ENCODE assay signal across 25 cellular contexts in the genomic region with DNA sequence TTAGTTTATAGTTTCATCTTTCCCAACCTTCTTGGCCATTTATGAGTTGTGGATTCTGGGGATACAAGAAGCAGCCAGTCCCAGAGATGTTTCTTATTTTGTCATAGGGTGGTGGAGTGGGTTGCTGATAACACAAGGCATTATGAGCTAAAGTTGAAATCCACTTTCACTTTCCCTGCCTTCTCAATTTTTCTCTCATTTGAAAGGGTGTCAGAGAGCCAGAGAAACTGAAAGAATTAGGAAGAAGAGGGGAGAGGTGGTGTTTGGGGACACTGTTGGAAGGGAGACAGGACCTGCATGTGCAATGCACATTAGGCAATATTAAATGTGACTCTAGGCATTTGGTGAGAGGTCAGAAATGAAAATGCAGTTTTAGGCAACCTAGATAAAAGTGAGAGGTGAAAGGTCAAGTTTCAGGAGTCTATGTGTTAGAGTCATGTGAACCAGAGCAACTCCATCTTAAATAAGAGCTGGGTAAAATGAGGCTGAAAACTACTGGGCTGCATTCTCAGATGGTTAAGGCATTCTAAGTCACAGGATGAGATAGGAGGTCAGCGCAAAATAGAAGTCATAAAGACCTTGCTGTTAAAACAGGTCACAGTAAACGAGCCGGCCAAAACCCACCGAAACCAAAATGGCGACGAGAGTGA.
DNase-seq lines count a peak whose midpoint lies in the region; ATAC-seq and TF ChIP-seq lines count a peak whose summit lies in the region.
"Had no signal": no experiment of that assay in that cellular context is flagged by ENCODE, and none has a peak within 500 bp of the region (broad histone marks: within the 10 kb centered on the region; RNA-seq: fewer than 3 reads in every experiment).

No MANE protein-coding gene starts in this region.

- H3K9me3 ChIP-seq in Caco-2 (0 out of 2 replicates have a peak, but pooled peaks cover under 1% of the 10 kb centered on the region), endodermal cell (ENCODE audit: control insufficient read depth, low read length) (peaks cover 4% of the 10 kb centered on the region), ascending aorta (no peaks in the 10 kb centered on the region)
- H3K9me3 ChIP-seq: left lung, neutrophil, psoas muscle, upper lobe of left lung had no signal

- CTCF ChIA-PET in Caco-2 (lab: Charles Lee): no interaction called here
- CTCF ChIA-PET in T-cell (lab: Charles Lee): no interaction called here
- CTCF ChIA-PET in activated CD8-positive, alpha-beta memory T cell treated with anti-CD3 and anti-CD28 coated beads, Interleukin-2, amount 10 ng/mL, durations not matched to agents 7 days and 5 days (lab: Charles Lee): no interaction called here

- DNase-seq in Caco-2 (no peak), MV-4-11 (lab: John Stamatoyannopoulos, UW) (peak; percentile 66), endodermal cell (peak; percentile 8), progenitor cell of endocrine pancreas (ENCODE audit: low spot score, unreplicated experiment) (no peak), ascending aorta (ENCODE audit: low spot score in 2 of 2) (no peak), T-cell (no peak)
- DNase-seq in activated CD8-positive, alpha-beta memory T cell treated with anti-CD3 and anti-CD28 coated beads, Interleukin-2, amount 10 ng/mL, durations not matched to agents 7 days and 5 days: no peak
- DNase-seq: activated CD4-positive, alpha-beta memory T cell treated with anti-CD3 and anti-CD28 coated beads, Interleukin-2, amount 10 ng/mL, durations not matched to agents 7 days and 5 days; activated CD4-positive, CD25-positive, alpha-beta regulatory T cell treated with anti-CD3 and anti-CD28 coated beads, Interleukin-2, amount 50 U/mL, for 72 hours; activated naive CD4-positive, alpha-beta T cell treated with anti-CD3 and anti-CD28 coated beads, Interleukin-2, amount 50 U/mL, for 16 hours; CD8-positive, alpha-beta memory T cell; esophagus squamous epithelium; left lung; naive B cell; NCI-H1436; NCI-H2081 treated with DMSO at 0.1 percent for 48 hours; NCI-H345; psoas muscle; SJCRH30; upper lobe of left lung had no signal

- no peak overlapping the region for H3K27ac ChIP-seq in endodermal cell (ENCODE audit: low read depth, low read length)
- no peak overlapping the region for H3K27ac ChIP-seq in ascending aorta
- H3K27ac ChIP-seq: esophagus squamous epithelium, neutrophil, psoas muscle, SJCRH30, upper lobe of left lung had no signal

- H3K4me1 ChIP-seq in Caco-2: peaks cover 72% of the 10 kb centered on the region
- peaks cover 13% of the 10 kb centered on the region for H3K4me1 ChIP-seq in endodermal cell (ENCODE audit: control insufficient read depth, insufficient read depth, low read length)
- no peaks in the 10 kb centered on the region for H3K4me1 ChIP-seq in ascending aorta
- H3K4me1 ChIP-seq: psoas muscle had no signal

- H3K4me3 Mint-ChIP-seq in Caco-2 (ENCODE audit: unreplicated experiment) (no peak overlapping the region), endodermal cell (no peak overlapping the region), progenitor cell of endocrine pancreas (ENCODE audit: low read depth) (no peak overlapping the region), T-cell (no peak overlapping the region)
- no peak overlapping the region for H3K4me3 Mint-ChIP-seq in activated CD8-positive, alpha-beta memory T cell treated with anti-CD3 and anti-CD28 coated beads, Interleukin-2, amount 10 ng/mL, durations not matched to agents 7 days and 5 days
- H3K4me3 Mint-ChIP-seq: activated CD4-positive, alpha-beta memory T cell treated with anti-CD3 and anti-CD28 coated beads, Interleukin-2, amount 10 ng/mL, durations not matched to agents 7 days and 5 days; activated T-helper 17 cell treated with anti-CD3 and anti-CD28 coated beads, Interleukin-2, amount 50 U/mL, for 72 hours; B cell; CD8-positive, alpha-beta memory T cell; naive B cell had no signal

- H3K9ac ChIP-seq in endodermal cell (ENCODE audit: extremely low read depth, low read length, poor library complexity, severe bottlenecking): no peak overlapping the region

- H3K36me3 ChIP-seq in Caco-2 (ENCODE audit: control insufficient read depth, insufficient read depth, low read length) (no peaks in the 10 kb centered on the region), endodermal cell (ENCODE audit: control insufficient read depth, insufficient read depth, low read length) (no peaks in the 10 kb centered on the region), ascending aorta (no peaks in the 10 kb centered on the region)
- H3K36me3 ChIP-seq: esophagus squamous epithelium, left lung, neutrophil, SJCRH30, upper lobe of left lung had no signal

- H3K27me3 ChIP-seq in Caco-2 (replicated peaks; ENCODE audit: control insufficient read depth, insufficient read depth, low read length) (no peaks in the 10 kb centered on the region), endodermal cell (ENCODE audit: control insufficient read depth, insufficient read depth, low read length, poor library complexity, severe bottlenecking) (no peaks in the 10 kb centered on the region), ascending aorta (no peaks in the 10 kb centered on the region)
- H3K27me3 ChIP-seq: esophagus squamous epithelium, left lung, neutrophil, SJCRH30, upper lobe of left lung had no signal

- intact Hi-C loops in Caco-2 (cut with micrococcal nuclease; ENCODE audit: unreplicated experiment) (no loop called here), ascending aorta (cut with DNase I) (no loop called here)

- H3K4me1 Mint-ChIP-seq in Caco-2 (ENCODE audit: low read depth, unreplicated experiment) (peaks cover 46% of the 10 kb centered on the region), endodermal cell (peaks cover 48% of the 10 kb centered on the region), progenitor cell of endocrine pancreas (ENCODE audit: low read depth) (peaks cover 57% of the 10 kb centered on the region), T-cell (no peaks in the 10 kb centered on the region)
- H3K4me1 Mint-ChIP-seq in activated CD8-positive, alpha-beta memory T cell treated with anti-CD3 and anti-CD28 coated beads, Interleukin-2, amount 10 ng/mL, durations not matched to agents 7 days and 5 days: peaks cover 4% of the 10 kb centered on the region
- H3K4me1 Mint-ChIP-seq: activated T-helper 17 cell treated with anti-CD3 and anti-CD28 coated beads, Interleukin-2, amount 50 U/mL, for 72 hours; B cell; CD8-positive, alpha-beta memory T cell; naive B cell had no signal

- H3K9me3 Mint-ChIP-seq in Caco-2 (ENCODE audit: unreplicated experiment) (peaks cover 8% of the 10 kb centered on the region), endodermal cell (peaks cover 6% of the 10 kb centered on the region), progenitor cell of endocrine pancreas (ENCODE audit: low read depth) (peaks cover 8% of the 10 kb centered on the region), T-cell (no peaks in the 10 kb centered on the region)
- no peaks in the 10 kb centered on the region for H3K9me3 Mint-ChIP-seq in activated CD8-positive, alpha-beta memory T cell treated with anti-CD3 and anti-CD28 coated beads, Interleukin-2, amount 10 ng/mL, durations not matched to agents 7 days and 5 days (ENCODE audit: low read depth)
- H3K9me3 Mint-ChIP-seq: activated CD4-positive, alpha-beta memory T cell treated with anti-CD3 and anti-CD28 coated beads, Interleukin-2, amount 10 ng/mL, durations not matched to agents 7 days and 5 days; activated T-helper 17 cell treated with anti-CD3 and anti-CD28 coated beads, Interleukin-2, amount 50 U/mL, for 72 hours; CD8-positive, alpha-beta memory T cell had no signal

- no peak overlapping the region for H3K4me3 ChIP-seq in Caco-2 (ENCODE audit: low read depth, low read length)
- no peak overlapping the region for H3K4me3 ChIP-seq in endodermal cell (ENCODE audit: low read length)
- no peak overlapping the region for H3K4me3 ChIP-seq in ascending aorta
- H3K4me3 ChIP-seq: esophagus squamous epithelium, left lung, psoas muscle, SJCRH30, upper lobe of left lung had no signal

- ATAC-seq in HG03457 (IDR thresholded peaks at IDR 0.05; ENCODE audit: unreplicated experiment) (no peak), T-cell (replicated peaks in 1 of 4) (no peak)
- ATAC-seq in activated CD8-positive, alpha-beta memory T cell treated with anti-CD3 and anti-CD28 coated beads, Interleukin-2, amount 10 ng/mL, durations not matched to agents 7 days and 5 days: no peak
- ATAC-seq: activated T-helper 17 cell treated with anti-CD3 and anti-CD28 coated beads, Interleukin-2, amount 50 U/mL, for 72 hours; Panc1; psoas muscle had no signal

- H3K27ac Mint-ChIP-seq in Caco-2 (ENCODE audit: unreplicated experiment): peak overlapping the region; percentile 58
- H3K27ac Mint-ChIP-seq in endodermal cell: no peak overlapping the region
- peak overlapping the region; percentile 82 for H3K27ac Mint-ChIP-seq in progenitor cell of endocrine pancreas
- H3K27ac Mint-ChIP-seq in T-cell: no peak overlapping the region
- no peak overlapping the region for H3K27ac Mint-ChIP-seq in activated CD8-positive, alpha-beta memory T cell treated with anti-CD3 and anti-CD28 coated beads, Interleukin-2, amount 10 ng/mL, durations not matched to agents 7 days and 5 days
- H3K27ac Mint-ChIP-seq: activated CD4-positive, alpha-beta memory T cell treated with anti-CD3 and anti-CD28 coated beads, Interleukin-2, amount 10 ng/mL, durations not matched to agents 7 days and 5 days; activated T-helper 17 cell treated with anti-CD3 and anti-CD28 coated beads, Interleukin-2, amount 50 U/mL, for 72 hours; B cell; naive B cell had no signal

- H3K36me3 Mint-ChIP-seq in Caco-2 (ENCODE audit: insufficient read depth, unreplicated experiment) (peaks cover 16% of the 10 kb centered on the region), endodermal cell (ENCODE audit: low read depth) (peaks cover 3% of the 10 kb centered on the region), progenitor cell of endocrine pancreas (ENCODE audit: insufficient read depth) (no peaks in the 10 kb centered on the region), T-cell (no peaks in the 10 kb centered on the region)
- H3K36me3 Mint-ChIP-seq in activated CD8-positive, alpha-beta memory T cell treated with anti-CD3 and anti-CD28 coated beads, Interleukin-2, amount 10 ng/mL, durations not matched to agents 7 days and 5 days: no peaks in the 10 kb centered on the region
- H3K36me3 Mint-ChIP-seq: CD8-positive, alpha-beta memory T cell; naive B cell had no signal

- no peak for TF ChIP-seq CTCF in Caco-2 (IDR thresholded peaks at IDR 0.05; ENCODE audit: insufficient read depth in 1 of 2, low read depth in 1 of 2, low read length in 1 of 2, severe bottlenecking in 1 of 2, unreplicated experiment in 1 of 2)
- TF ChIP-seq CTCF in endodermal cell (conservative IDR thresholded peaks at IDR 0.05): no peak
- TF ChIP-seq CTCF in progenitor cell of endocrine pancreas (IDR thresholded peaks at IDR 0.05; ENCODE audit: unreplicated experiment): no peak
- TF ChIP-seq CTCF in ascending aorta (IDR thresholded peaks at IDR 0.05): no peak

- 95 to 100% methylated on average over 5 to 6 of the region's 6 CpGs for WGBS in endodermal cell (ENCODE audit: insufficient coverage in 1 of 2, insufficient read length in 1 of 2), 2 experiments

- BruUV-seq in Caco-2 (replicated peaks; lab: Mats Ljungman, UMichigan): no TSS peak

- POLR2A ChIA-PET in Caco-2 (lab: Charles Lee) (interaction anchor here (0.6 kb wide), 1 partner anchor 37 kb away, joined by 3 read pairs; no protein-coding TSS in a partner anchor), T-cell (lab: Charles Lee) (no interaction called here)

- no peaks in the 10 kb centered on the region for H3K27me3 Mint-ChIP-seq in Caco-2 (ENCODE audit: insufficient read depth, unreplicated experiment)
- H3K27me3 Mint-ChIP-seq in endodermal cell (ENCODE audit: insufficient read depth): no peaks in the 10 kb centered on the region
- no peaks in the 10 kb centered on the region for H3K27me3 Mint-ChIP-seq in progenitor cell of endocrine pancreas
- H3K27me3 Mint-ChIP-seq in T-cell: no peaks in the 10 kb centered on the region
- peaks cover 2% of the 10 kb centered on the region for H3K27me3 Mint-ChIP-seq in activated CD8-positive, alpha-beta memory T cell treated with anti-CD3 and anti-CD28 coated beads, Interleukin-2, amount 10 ng/mL, durations not matched to agents 7 days and 5 days
- H3K27me3 Mint-ChIP-seq: naive B cell had no signal

Comparison
In these comparisons a context has a peak if more than half of its experiments do, and no peak if none do; other contexts are left out.
1. DNase-seq: peak in MV-4-11 (single experiment) and endodermal cell (single experiment); none in Caco-2 (0 of 2), progenitor cell of endocrine pancreas (single experiment), ascending aorta (0 of 2), T-cell (0 of 34) and activated CD8-positive, alpha-beta memory T cell treated with anti-CD3 and anti-CD28 coated beads, Interleukin-2, amount 10 ng/mL, durations not matched to agents 7 days and 5 days (single experiment).
2. H3K27ac Mint-ChIP-seq: peak in Caco-2 (single experiment) and progenitor cell of endocrine pancreas (single experiment); none in endodermal cell (single experiment), T-cell (0 of 2) and activated CD8-positive, alpha-beta memory T cell treated with anti-CD3 and anti-CD28 coated beads, Interleukin-2, amount 10 ng/mL, durations not matched to agents 7 days and 5 days (single experiment).